ENCODE assay signal across 32 cellular contexts in genomic region chr6:31634969-31635575, GRCh38. TPM values are rescaled to one million over a fixed set of nuclear protein-coding genes. Genes with fewer than 3 reads are reported as not detected.
DNase-seq lines count a peak whose midpoint lies in the region; ATAC-seq and TF ChIP-seq lines count a peak whose summit lies in the region.
"Had no signal": no experiment of that assay in that cellular context is flagged by ENCODE, and none has a peak within 500 bp of the region (broad histone marks: within the 10 kb centered on the region; RNA-seq: fewer than 3 reads in every experiment).

No MANE protein-coding gene starts in this region.

- peak overlapping the region; percentile 5 for H3K27ac ChIP-seq in neutrophil
- no peak overlapping the region for H3K27ac ChIP-seq in body of pancreas
- H3K27ac ChIP-seq: BLaER1 treated with 17β-estradiol and CSF1 and Interleukin-3, amounts not matched to agents 10 nM and 100 nM; spleen; tibial artery had no signal

- no peak for DNase-seq in activated naive CD4-positive, alpha-beta T cell treated with anti-CD3 and anti-CD28 coated beads, Interleukin-2, amount 10 ng/mL, durations not matched to agents 7 days and 5 days
- no peak for DNase-seq in activated naive CD4-positive, alpha-beta T cell (lab: John Stamatoyannopoulos, UW)
- DNase-seq in SK-MEL-5 (ENCODE audit: low read depth, low spot score) (peak; percentile 26), glutamatergic neuron (no peak), body of pancreas (no peak), medulla oblongata (ENCODE audit: extremely low spot score) (no peak)
- DNase-seq: activated CD4-positive, alpha-beta T cell treated with anti-CD3 and anti-CD28 coated beads for 4 hours; activated gamma-delta T cell treated with Interleukin-2 at 50 U/mL for 16 hours; aorta; dermis blood vessel endothelial cell; kidney; NCI-H1105 treated with DMSO at 0.1 percent for 48 hours; NCI-H2081; NCI-H345; NCI-H748 treated with DMSO at 0.1 percent for 48 hours; retina; SK-N-SH; spleen; stimulated activated CD4-positive, alpha-beta T cell treated with anti-CD3 and anti-CD28 coated beads, Interleukin-4, amount 100 ng/mL, for 1 hour; T-helper 17 cell; tibial artery had no signal

- in situ Hi-C loops in SK-MEL-5 (cut with HindIII; ENCODE audit: low pct_unique_long_range_greater_than_20kb, low sequenced_read_pairs): no loop called here

- H3K36me3 ChIP-seq in neutrophil (peaks cover 100% of the 10 kb centered on the region), body of pancreas (replicated peaks in 1 of 2; ENCODE audit: insufficient read depth in 1 of 2, low read depth in 2 of 2) (peaks cover 14 to 56% of the 10 kb centered on the region in 2 donors)

- H3K27me3 ChIP-seq in neutrophil (no peaks in the 10 kb centered on the region), body of pancreas (no peaks in the 10 kb centered on the region)
- H3K27me3 ChIP-seq: BLaER1 treated with 17β-estradiol and CSF1 and Interleukin-3, amounts not matched to agents 10 nM and 100 nM; spleen; tibial artery had no signal

- H3K9me3 Mint-ChIP-seq in activated naive CD4-positive, alpha-beta T cell treated with anti-CD3 and anti-CD28 coated beads, Interleukin-2, amount 10 ng/mL, durations not matched to agents 7 days and 5 days: no peaks in the 10 kb centered on the region
- H3K9me3 Mint-ChIP-seq in glutamatergic neuron (ENCODE audit: unreplicated experiment): peaks cover 3% of the 10 kb centered on the region
- H3K9me3 Mint-ChIP-seq: central memory CD8-positive, alpha-beta T cell; stimulated activated naive CD8-positive, alpha-beta T cell treated with anti-CD3 and anti-CD28 coated beads, Interleukin-15, Interleukin-2, amounts not matched to agents 100 ng/mL and 50 ng/mL, for 24 hours had no signal

- H3K4me3 ChIP-seq in neutrophil (ENCODE audit: low read depth in 1 of 2, low read length in 1 of 2): no peak overlapping the region
- H3K4me3 ChIP-seq in body of pancreas: no peak overlapping the region
- H3K4me3 ChIP-seq: BLaER1 treated with 17β-estradiol and CSF1 and Interleukin-3, amounts not matched to agents 10 nM and 100 nM; lung; spleen; tibial artery had no signal

- H3K27me3 Mint-ChIP-seq in activated naive CD4-positive, alpha-beta T cell treated with anti-CD3 and anti-CD28 coated beads, Interleukin-2, amount 10 ng/mL, durations not matched to agents 7 days and 5 days: no peaks in the 10 kb centered on the region
- H3K27me3 Mint-ChIP-seq in glutamatergic neuron (ENCODE audit: unreplicated experiment): peaks cover 20% of the 10 kb centered on the region
- H3K27me3 Mint-ChIP-seq: central memory CD8-positive, alpha-beta T cell; stimulated activated naive CD8-positive, alpha-beta T cell treated with anti-CD3 and anti-CD28 coated beads, Interleukin-15, Interleukin-2, amounts not matched to agents 100 ng/mL and 50 ng/mL, for 24 hours; T-helper 17 cell had no signal

- no peak for TF ChIP-seq CTCF in glutamatergic neuron (IDR thresholded peaks at IDR 0.05; ENCODE audit: partially characterized antibody, unreplicated experiment)
- TF ChIP-seq CTCF in neutrophil (IDR thresholded peaks at IDR 0.05): no peak
- TF ChIP-seq CTCF in body of pancreas (IDR thresholded peaks at IDR 0.05): no peak

- ATAC-seq in body of pancreas (no peak), GM19023 (IDR thresholded peaks at IDR 0.05; ENCODE audit: unreplicated experiment) (no peak)
- ATAC-seq: HCT116, T-helper 17 cell had no signal

- peak overlapping the region; percentile 9 for H3K27ac Mint-ChIP-seq in activated naive CD4-positive, alpha-beta T cell treated with anti-CD3 and anti-CD28 coated beads, Interleukin-2, amount 10 ng/mL, durations not matched to agents 7 days and 5 days
- no peak overlapping the region for H3K27ac Mint-ChIP-seq in glutamatergic neuron (ENCODE audit: unreplicated experiment)
- H3K27ac Mint-ChIP-seq: stimulated activated naive CD8-positive, alpha-beta T cell treated with anti-CD3 and anti-CD28 coated beads, Interleukin-15, Interleukin-2, amounts not matched to agents 100 ng/mL and 50 ng/mL, for 24 hours had no signal

- TF ChIP-seq POLR2A in body of pancreas (IDR thresholded peaks at IDR 0.05): no peak

- H3K4me1 Mint-ChIP-seq in activated naive CD4-positive, alpha-beta T cell treated with anti-CD3 and anti-CD28 coated beads, Interleukin-2, amount 10 ng/mL, durations not matched to agents 7 days and 5 days: no peaks in the 10 kb centered on the region
- no peaks in the 10 kb centered on the region for H3K4me1 Mint-ChIP-seq in glutamatergic neuron (ENCODE audit: low read depth, unreplicated experiment)

- peaks cover 65% of the 10 kb centered on the region for H3K36me3 Mint-ChIP-seq in activated naive CD4-positive, alpha-beta T cell treated with anti-CD3 and anti-CD28 coated beads, Interleukin-2, amount 10 ng/mL, durations not matched to agents 7 days and 5 days
- H3K36me3 Mint-ChIP-seq in glutamatergic neuron (ENCODE audit: unreplicated experiment): peaks cover 6% of the 10 kb centered on the region

- no peaks in the 10 kb centered on the region for H3K4me1 ChIP-seq in neutrophil (ENCODE audit: control insufficient read depth in 1 of 2, insufficient read depth in 1 of 2, low read depth in 1 of 2, low read length in 1 of 2)
- H3K4me1 ChIP-seq in body of pancreas: no peaks in the 10 kb centered on the region

- intact Hi-C loops in body of pancreas (cut with DNase I): no loop called here

- H3K9me3 ChIP-seq in neutrophil (peaks cover 4% of the 10 kb centered on the region), body of pancreas (no peaks in the 10 kb centered on the region)
- H3K9me3 ChIP-seq: BLaER1 treated with 17β-estradiol and CSF1 and Interleukin-3, amounts not matched to agents 10 nM and 100 nM; SK-N-SH; spleen; tibial artery had no signal

- WGBS in body of pancreas, 2 donors: 79 to 89% methylated on average over 11 of the region's 11 CpGs

- H3K4me3 Mint-ChIP-seq in activated naive CD4-positive, alpha-beta T cell treated with anti-CD3 and anti-CD28 coated beads, Interleukin-2, amount 10 ng/mL, durations not matched to agents 7 days and 5 days: no peak overlapping the region
- peak overlapping the region; percentile 52 for H3K4me3 Mint-ChIP-seq in glutamatergic neuron (ENCODE audit: unreplicated experiment)
- H3K4me3 Mint-ChIP-seq: central memory CD8-positive, alpha-beta T cell; stimulated activated naive CD8-positive, alpha-beta T cell treated with anti-CD3 and anti-CD28 coated beads, Interleukin-15, Interleukin-2, amounts not matched to agents 100 ng/mL and 50 ng/mL, for 24 hours; T-helper 17 cell had no signal

- CTCF ChIA-PET in activated naive CD4-positive, alpha-beta T cell treated with anti-CD3 and anti-CD28 coated beads, Interleukin-2, amount 10 ng/mL, durations not matched to agents 7 days and 5 days (lab: Charles Lee): no interaction called here

RNA-seq across cellular contexts. Expression of gene PRRC2A, which starts 14.6 kb away (rescaled TPM):
- 32.0 and 48.6 TPM in 2 replicates for total RNA-seq in SK-MEL-5 (2014; rRNA removed; shearing (Covaris generic))
- polyA plus RNA-seq in SK-MEL-5 (2015; cell fraction: cytosol; rRNA removed): 125 and 150 TPM in 2 replicates
- 143 and 165 TPM in 2 replicates for polyA plus RNA-seq in SK-MEL-5 (2015; cell fraction: nucleus; rRNA removed)
- total RNA-seq in glutamatergic neuron (ENCODE audit: unreplicated experiment) (303 TPM), body of pancreas (10 to 100 TPM; 48.8 to 57.4 TPM)

RNA-seq across cellular contexts. Expression of gene BAG6, which starts 17.4 kb away (rescaled TPM):
- 110 and 149 TPM in 2 replicates for total RNA-seq in SK-MEL-5 (2014; rRNA removed; shearing (Covaris generic))
- 233 and 287 TPM in 2 replicates for polyA plus RNA-seq in SK-MEL-5 (2015; cell fraction: cytosol; rRNA removed)
- 410 and 441 TPM in 2 replicates for polyA plus RNA-seq in SK-MEL-5 (2015; cell fraction: nucleus; rRNA removed)
- total RNA-seq in glutamatergic neuron (ENCODE audit: unreplicated experiment) (804 TPM), body of pancreas (100 to 1,000 TPM; 101 to 128 TPM)

RNA-seq across cellular contexts. Expression of gene AIF1, which starts 20.0 kb away (rescaled TPM):
- not detected in 2 replicates for total RNA-seq in SK-MEL-5 (2014; rRNA removed; shearing (Covaris generic))
- not detected in 2 replicates for polyA plus RNA-seq in SK-MEL-5 (2015; cell fraction: cytosol; rRNA removed)
- polyA plus RNA-seq in SK-MEL-5 (2015; cell fraction: nucleus; rRNA removed): not detected in 2 replicates
- total RNA-seq in glutamatergic neuron (ENCODE audit: unreplicated experiment) (not detected), body of pancreas (1 to 10 TPM; 2.3 to 7.3 TPM)
- total RNA-seq: Daoy, dermis blood vessel endothelial cell, glomerular endothelial cell, M059J, RPMI7951 had no signal
- polyA plus RNA-seq: SK-N-SH had no signal

RNA-seq across cellular contexts. Expression of gene APOM, which starts 20.6 kb away (rescaled TPM):
- 0.42 and 0.43 TPM in 2 replicates for total RNA-seq in SK-MEL-5 (2014; rRNA removed; shearing (Covaris generic))
- polyA plus RNA-seq in SK-MEL-5 (2015; cell fraction: cytosol; rRNA removed): 0.15 and 0.46 TPM in 2 replicates
- polyA plus RNA-seq in SK-MEL-5 (2015; cell fraction: nucleus; rRNA removed): 3.6 TPM in 1 of 2 replicates, not detected in the other
- total RNA-seq in glutamatergic neuron (ENCODE audit: unreplicated experiment) (1.5 TPM), body of pancreas (1 to 10 TPM in 1 of 2 donors, not detected in 1; 1.6 TPM)
- total RNA-seq: glomerular endothelial cell had no signal

RNA-seq across cellular contexts. Expression of gene C6orf47, which starts 25.5 kb away (rescaled TPM):
- total RNA-seq in SK-MEL-5 (2014; rRNA removed; shearing (Covaris generic)): 24.5 and 25.6 TPM in 2 replicates
- polyA plus RNA-seq in SK-MEL-5 (2015; cell fraction: cytosol; rRNA removed): 20.6 and 24.7 TPM in 2 replicates
- polyA plus RNA-seq in SK-MEL-5 (2015; cell fraction: nucleus; rRNA removed): 9.0 and 12.8 TPM in 2 replicates
- 28.8 TPM for total RNA-seq in glutamatergic neuron (ENCODE audit: unreplicated experiment)
- 10 to 100 TPM; 15.8 to 22.1 TPM for total RNA-seq in body of pancreas
